In genomic region chr15:52427804-52428203, GRCh38 we compare ENCODE assay signal across 9 cellular contexts.
A peak's percentile ranks its signal among the peaks of the same experiment; 100 is the strongest.
DNase-seq lines count a peak whose midpoint lies in the region; ATAC-seq, FAIRE-seq and TF ChIP-seq lines count a peak whose summit lies in the region.
"Had no signal": no experiment of that assay in that cellular context is flagged by ENCODE, and none has a peak within 500 bp of the region (broad histone marks: within the 10 kb centered on the region; RNA-seq: fewer than 3 reads in every experiment).

No MANE protein-coding gene starts in this region.

- intact Hi-C loops in kidney (cut with DNase I): no loop called here

- no peaks in the 10 kb centered on the region for H3K9me3 Mint-ChIP-seq in activated T-helper 17 cell treated with anti-CD3 and anti-CD28 coated beads, Interleukin-2, amount 50 U/mL, for 72 hours

- no peak for TF ChIP-seq CTCF in kidney (IDR thresholded peaks at IDR 0.05; ENCODE audit: borderline replicate concordance, extremely low read depth, insufficient read depth)

- peaks cover 0 to 3% of the 10 kb centered on the region in 2 donors for H3K4me1 ChIP-seq in kidney (ENCODE audit: control insufficient read depth in 1 of 2, insufficient read depth in 1 of 2, low read depth in 1 of 2, low read length in 2 of 2)

- H3K27me3 Mint-ChIP-seq in activated T-helper 17 cell treated with anti-CD3 and anti-CD28 coated beads, Interleukin-2, amount 50 U/mL, for 72 hours: no peaks in the 10 kb centered on the region

- H3K9ac ChIP-seq in kidney (ENCODE audit: low read length in 2 of 2): no peak overlapping the region

- no peaks in the 10 kb centered on the region for H3K9me3 ChIP-seq in kidney (ENCODE audit: control insufficient read depth in 1 of 2, low read length in 2 of 2)

- H3K4me1 Mint-ChIP-seq in activated T-helper 17 cell treated with anti-CD3 and anti-CD28 coated beads, Interleukin-2, amount 50 U/mL, for 72 hours: peaks cover 4% of the 10 kb centered on the region

- H3K27ac Mint-ChIP-seq in activated T-helper 17 cell treated with anti-CD3 and anti-CD28 coated beads, Interleukin-2, amount 50 U/mL, for 72 hours: no peak overlapping the region

- H3K36me3 Mint-ChIP-seq in activated T-helper 17 cell treated with anti-CD3 and anti-CD28 coated beads, Interleukin-2, amount 50 U/mL, for 72 hours (ENCODE audit: low read depth): peaks cover 56% of the 10 kb centered on the region

- H3K4me3 Mint-ChIP-seq in activated T-helper 17 cell treated with anti-CD3 and anti-CD28 coated beads, Interleukin-2, amount 50 U/mL, for 72 hours: no peak overlapping the region

- ATAC-seq in GM21423 (IDR thresholded peaks at IDR 0.05; ENCODE audit: unreplicated experiment): peak; percentile 51
- peak; percentile 86 for ATAC-seq in activated T-helper 17 cell treated with anti-CD3 and anti-CD28 coated beads, Interleukin-2, amount 50 U/mL, for 72 hours (replicated peaks)
- ATAC-seq in HG02623 (IDR thresholded peaks at IDR 0.05; ENCODE audit: unreplicated experiment): no peak
- no peak for ATAC-seq in GM18867 (IDR thresholded peaks at IDR 0.05; ENCODE audit: unreplicated experiment)
- ATAC-seq in HG03442 (IDR thresholded peaks at IDR 0.05; ENCODE audit: unreplicated experiment): no peak

- H3K27ac ChIP-seq in kidney (ENCODE audit: low read depth in 2 of 2, low read length in 2 of 2): no peak overlapping the region

- no peak overlapping the region for H3K4me3 ChIP-seq in kidney (ENCODE audit: low read length in 2 of 2)
- H3K4me3 ChIP-seq: lung had no signal

- FAIRE-seq in kidney (lab: Jason Lieb, UNC): no peak

- peak; percentile 64 for DNase-seq in AG08396 (ENCODE audit: low spot score)
- DNase-seq in kidney: peak; percentile 61
- DNase-seq in GOT3 (lab: John Stamatoyannopoulos, UW): no peak

- H3K36me3 ChIP-seq in kidney (ENCODE audit: control insufficient read depth in 1 of 2, insufficient read depth in 2 of 2, low read length in 2 of 2): no peaks in the 10 kb centered on the region

Comparison
In these comparisons a context has a peak if more than half of its experiments do, and no peak if none do; other contexts are left out.
1. ATAC-seq: peak in GM21423 (single experiment) and activated T-helper 17 cell treated with anti-CD3 and anti-CD28 coated beads, Interleukin-2, amount 50 U/mL, for 72 hours (single experiment); none in HG02623 (single experiment), GM18867 (single experiment) and HG03442 (single experiment).